ENCODE assay signal across 2 cellular contexts in the genomic region with DNA sequence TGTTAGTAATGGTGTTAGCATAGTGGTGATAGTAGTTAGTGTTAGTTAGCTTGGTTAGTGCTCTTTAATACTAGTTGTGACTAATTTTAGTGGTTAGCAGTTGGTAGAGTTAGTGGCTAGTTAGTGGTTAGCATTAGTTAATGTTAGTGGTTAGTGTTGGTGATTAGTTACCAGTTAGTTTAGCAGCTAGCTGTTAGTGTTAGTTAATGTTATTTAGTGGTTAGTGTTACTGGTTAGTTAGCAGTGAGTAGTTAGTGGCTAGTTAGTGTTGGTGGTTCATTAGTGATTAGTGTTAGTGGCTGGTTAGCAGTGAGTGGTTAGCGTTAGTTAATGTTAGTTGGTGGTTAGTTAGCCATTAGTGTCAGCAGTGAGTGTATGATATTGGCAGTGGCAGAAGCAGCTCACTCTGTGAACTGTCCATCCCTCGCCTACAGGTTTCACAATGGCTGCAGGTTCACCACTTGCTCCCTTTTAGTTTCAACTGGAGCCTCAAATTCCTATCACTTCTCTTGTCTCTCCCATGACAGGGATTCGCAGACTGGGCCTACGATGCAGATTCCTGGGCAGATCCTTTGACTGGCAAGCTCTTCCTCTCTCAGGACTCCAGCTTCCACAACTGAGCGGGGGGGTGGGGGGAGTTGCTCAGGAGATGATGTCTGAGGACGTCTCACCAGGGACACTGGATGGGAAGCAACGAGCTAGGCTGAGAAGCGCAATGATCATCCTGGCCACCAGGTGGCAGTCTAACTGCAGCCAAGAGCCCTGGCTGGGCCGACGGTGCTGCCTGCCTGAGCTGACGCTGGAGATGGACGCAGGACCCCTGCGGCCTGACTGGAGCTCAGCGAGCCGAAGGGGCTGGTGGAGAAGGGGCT.
TF ChIP-seq lines count a peak whose summit lies in the region.

No MANE protein-coding gene starts in this region.

TF ChIP-seq in HCT116, 20 proteins besides CTCF, POLR2A, EP300 and RAD21:
- TF ChIP-seq EGR1 (IDR thresholded peaks at IDR 0.05; ENCODE audit: low read depth) (no peak), ELF1 (IDR thresholded peaks at IDR 0.05; ENCODE audit: borderline replicate concordance, low read depth) (no peak), ZNF274 (IDR thresholded peaks at IDR 0.05; ENCODE audit: low read depth, low read length) (no peak), JUND (IDR thresholded peaks at IDR 0.05) (no peak), FOSL1 (IDR thresholded peaks at IDR 0.05; ENCODE audit: low read depth) (no peak), CBX3 (IDR thresholded peaks at IDR 0.05; ENCODE audit: low read depth) (no peak), TCF7L2 (IDR thresholded peaks at IDR 0.05; ENCODE audit: borderline replicate concordance, extremely low read depth, insufficient read depth, insufficient read length) (no peak), CEBPB (IDR thresholded peaks at IDR 0.05; ENCODE audit: low read depth) (no peak)
- TF ChIP-seq, protein P1, sequence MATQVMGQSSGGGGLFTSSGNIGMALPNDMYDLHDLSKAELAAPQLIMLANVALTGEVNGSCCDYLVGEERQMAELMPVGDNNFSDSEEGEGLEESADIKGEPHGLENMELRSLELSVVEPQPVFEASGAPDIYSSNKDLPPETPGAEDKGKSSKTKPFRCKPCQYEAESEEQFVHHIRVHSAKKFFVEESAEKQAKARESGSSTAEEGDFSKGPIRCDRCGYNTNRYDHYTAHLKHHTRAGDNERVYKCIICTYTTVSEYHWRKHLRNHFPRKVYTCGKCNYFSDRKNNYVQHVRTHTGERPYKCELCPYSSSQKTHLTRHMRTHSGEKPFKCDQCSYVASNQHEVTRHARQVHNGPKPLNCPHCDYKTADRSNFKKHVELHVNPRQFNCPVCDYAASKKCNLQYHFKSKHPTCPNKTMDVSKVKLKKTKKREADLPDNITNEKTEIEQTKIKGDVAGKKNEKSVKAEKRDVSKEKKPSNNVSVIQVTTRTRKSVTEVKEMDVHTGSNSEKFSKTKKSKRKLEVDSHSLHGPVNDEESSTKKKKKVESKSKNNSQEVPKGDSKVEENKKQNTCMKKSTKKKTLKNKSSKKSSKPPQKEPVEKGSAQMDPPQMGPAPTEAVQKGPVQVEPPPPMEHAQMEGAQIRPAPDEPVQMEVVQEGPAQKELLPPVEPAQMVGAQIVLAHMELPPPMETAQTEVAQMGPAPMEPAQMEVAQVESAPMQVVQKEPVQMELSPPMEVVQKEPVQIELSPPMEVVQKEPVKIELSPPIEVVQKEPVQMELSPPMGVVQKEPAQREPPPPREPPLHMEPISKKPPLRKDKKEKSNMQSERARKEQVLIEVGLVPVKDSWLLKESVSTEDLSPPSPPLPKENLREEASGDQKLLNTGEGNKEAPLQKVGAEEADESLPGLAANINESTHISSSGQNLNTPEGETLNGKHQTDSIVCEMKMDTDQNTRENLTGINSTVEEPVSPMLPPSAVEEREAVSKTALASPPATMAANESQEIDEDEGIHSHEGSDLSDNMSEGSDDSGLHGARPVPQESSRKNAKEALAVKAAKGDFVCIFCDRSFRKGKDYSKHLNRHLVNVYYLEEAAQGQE (IDR thresholded peaks at IDR 0.05; ENCODE audit: low read depth): no peak
- TF ChIP-seq, protein P2, sequence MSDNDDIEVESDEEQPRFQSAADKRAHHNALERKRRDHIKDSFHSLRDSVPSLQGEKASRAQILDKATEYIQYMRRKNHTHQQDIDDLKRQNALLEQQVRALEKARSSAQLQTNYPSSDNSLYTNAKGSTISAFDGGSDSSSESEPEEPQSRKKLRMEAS (IDR thresholded peaks at IDR 0.05): no peak
- TF ChIP-seq, protein P3, sequence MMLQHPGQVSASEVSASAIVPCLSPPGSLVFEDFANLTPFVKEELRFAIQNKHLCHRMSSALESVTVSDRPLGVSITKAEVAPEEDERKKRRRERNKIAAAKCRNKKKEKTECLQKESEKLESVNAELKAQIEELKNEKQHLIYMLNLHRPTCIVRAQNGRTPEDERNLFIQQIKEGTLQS (IDR thresholded peaks at IDR 0.05): no peak
- TF ChIP-seq, protein P4, sequence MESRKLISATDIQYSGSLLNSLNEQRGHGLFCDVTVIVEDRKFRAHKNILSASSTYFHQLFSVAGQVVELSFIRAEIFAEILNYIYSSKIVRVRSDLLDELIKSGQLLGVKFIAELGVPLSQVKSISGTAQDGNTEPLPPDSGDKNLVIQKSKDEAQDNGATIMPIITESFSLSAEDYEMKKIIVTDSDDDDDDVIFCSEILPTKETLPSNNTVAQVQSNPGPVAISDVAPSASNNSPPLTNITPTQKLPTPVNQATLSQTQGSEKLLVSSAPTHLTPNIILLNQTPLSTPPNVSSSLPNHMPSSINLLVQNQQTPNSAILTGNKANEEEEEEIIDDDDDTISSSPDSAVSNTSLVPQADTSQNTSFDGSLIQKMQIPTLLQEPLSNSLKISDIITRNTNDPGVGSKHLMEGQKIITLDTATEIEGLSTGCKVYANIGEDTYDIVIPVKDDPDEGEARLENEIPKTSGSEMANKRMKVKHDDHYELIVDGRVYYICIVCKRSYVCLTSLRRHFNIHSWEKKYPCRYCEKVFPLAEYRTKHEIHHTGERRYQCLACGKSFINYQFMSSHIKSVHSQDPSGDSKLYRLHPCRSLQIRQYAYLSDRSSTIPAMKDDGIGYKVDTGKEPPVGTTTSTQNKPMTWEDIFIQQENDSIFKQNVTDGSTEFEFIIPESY (IDR thresholded peaks at IDR 0.05; ENCODE audit: extremely low read depth, insufficient replicate concordance, low read length): no peak
TF ChIP-seq in HCT116: peak in this region for 0.

TF ChIP-seq in SK-N-SH, 30 proteins besides CTCF, POLR2A, EP300 and RAD21:
- TF ChIP-seq, protein P4 (IDR thresholded peaks at IDR 0.05; ENCODE audit: borderline replicate concordance, low read depth): no peak
- TF ChIP-seq NRF1 (IDR thresholded peaks at IDR 0.05; ENCODE audit: low read depth, low read length): 0 out of 2 replicates have a peak, but pooled peaks have one; percentile 12
- TF ChIP-seq TAF1 (IDR thresholded peaks at IDR 0.05; ENCODE audit: borderline replicate concordance, low read depth, low read length): no peak
- no peak for TF ChIP-seq GATA2 (CRISPR knock-in tag; IDR thresholded peaks at IDR 0.05)
- no peak for TF ChIP-seq EZH2phosphoT487 (IDR thresholded peaks at IDR 0.05; ENCODE audit: borderline replicate concordance, low read depth)
- TF ChIP-seq, protein P1 (IDR thresholded peaks at IDR 0.05; ENCODE audit: low read depth, low read length): no peak
- TF ChIP-seq FOSL2 (IDR thresholded peaks at IDR 0.05; ENCODE audit: borderline replicate concordance, low read depth): no peak
- TF ChIP-seq, protein P5, sequence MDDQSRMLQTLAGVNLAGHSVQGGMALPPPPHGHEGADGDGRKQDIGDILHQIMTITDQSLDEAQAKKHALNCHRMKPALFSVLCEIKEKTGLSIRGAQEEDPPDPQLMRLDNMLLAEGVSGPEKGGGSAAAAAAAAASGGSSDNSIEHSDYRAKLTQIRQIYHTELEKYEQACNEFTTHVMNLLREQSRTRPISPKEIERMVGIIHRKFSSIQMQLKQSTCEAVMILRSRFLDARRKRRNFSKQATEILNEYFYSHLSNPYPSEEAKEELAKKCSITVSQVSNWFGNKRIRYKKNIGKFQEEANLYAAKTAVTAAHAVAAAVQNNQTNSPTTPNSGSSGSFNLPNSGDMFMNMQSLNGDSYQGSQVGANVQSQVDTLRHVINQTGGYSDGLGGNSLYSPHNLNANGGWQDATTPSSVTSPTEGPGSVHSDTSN (IDR thresholded peaks at IDR 0.05): no peak
- no peak for TF ChIP-seq TEAD4 (IDR thresholded peaks at IDR 0.05; ENCODE audit: borderline replicate concordance, insufficient read depth)
- peak; percentile 100 for TF ChIP-seq SMC3 (IDR thresholded peaks at IDR 0.05; ENCODE audit: low read depth, low read length)
- peak; percentile 29 for TF ChIP-seq CHD2 (IDR thresholded peaks at IDR 0.05; ENCODE audit: low read length, partially characterized antibody)
TF ChIP-seq in SK-N-SH: peak in this region for 3.
